ENCODE assay signal across 23 cellular contexts in the genomic region with DNA sequence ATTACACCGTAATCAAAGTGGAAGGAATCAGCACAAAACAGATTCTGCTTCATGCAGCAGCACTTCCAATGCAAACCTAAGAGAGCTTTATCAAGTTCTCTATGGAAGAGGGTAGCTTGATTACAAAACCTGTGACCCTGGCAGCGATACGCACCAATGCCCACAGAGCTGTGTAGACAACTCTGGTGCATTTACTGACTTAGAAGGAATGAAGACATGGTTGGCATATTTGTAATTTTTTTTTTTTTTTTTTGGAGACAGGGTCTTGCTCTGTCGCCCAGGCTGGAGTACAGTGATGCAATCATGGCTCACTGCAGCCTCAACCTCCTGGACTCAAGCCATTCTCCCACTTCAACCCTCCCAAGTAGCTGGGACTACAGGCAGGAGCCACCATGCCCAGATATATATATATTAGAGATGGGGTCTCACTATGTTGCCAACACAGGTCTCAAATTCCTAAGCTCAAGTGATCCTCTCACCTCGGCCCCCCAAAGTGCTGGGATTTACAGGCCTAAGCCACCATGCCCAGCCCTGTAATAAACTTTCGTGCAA. TPM values are rescaled to one million over a fixed set of nuclear protein-coding genes. Genes with fewer than 3 reads are reported as not detected.
A peak's percentile ranks its signal among the peaks of the same experiment; 100 is the strongest.
DNase-seq lines count a peak whose midpoint lies in the region; ATAC-seq, FAIRE-seq and TF ChIP-seq lines count a peak whose summit lies in the region.
"Had no signal": no experiment of that assay in that cellular context is flagged by ENCODE, and none has a peak within 500 bp of the region (broad histone marks: within the 10 kb centered on the region; RNA-seq: fewer than 3 reads in every experiment).

No MANE protein-coding gene starts in this region.

- intact Hi-C loops in spleen (cut with DNase I; ENCODE audit: low total_unique reads), result no loop called here

- peaks cover 69% of the 10 kb centered on the region for H3K4me1 Mint-ChIP-seq in T-helper 2 cell treated with Interferon-gamma antibody and Interleukin-4, amounts not matched to agents 5 μg/mL and 100 μg/mL, for 36 hours (ENCODE audit: low read depth)
- H3K4me1 Mint-ChIP-seq in immature natural killer cell, result peaks cover 54 to 82% of the 10 kb centered on the region in 2 donors

- H3K27ac ChIP-seq in spleen, result peak overlapping the region; percentile 17 to 96 (median 86)
- H3K27ac ChIP-seq: lower lobe of right lung, pancreas, right lobe of liver, SJCRH30 had no signal

- peak overlapping the region; percentile 31 for H3K27ac Mint-ChIP-seq in T-helper 2 cell treated with Interferon-gamma antibody and Interleukin-4, amounts not matched to agents 5 μg/mL and 100 μg/mL, for 36 hours
- peak overlapping the region; percentile 4 to 85 (median 68) for H3K27ac Mint-ChIP-seq in immature natural killer cell

- no peak for TF ChIP-seq CTCF in spleen (IDR thresholded peaks at IDR 0.05 in 8 of 11, conservative IDR thresholded peaks at IDR 0.05 in 3 of 11)

- peak overlapping the region in 1 of 8 donors; percentile 52 for H3K4me3 ChIP-seq in spleen
- H3K4me3 ChIP-seq: heart right ventricle, lower lobe of right lung, pancreas, right lobe of liver, SJCRH30, transverse colon had no signal

- H3K36me3 Mint-ChIP-seq in T-helper 2 cell treated with Interferon-gamma antibody and Interleukin-4, amounts not matched to agents 5 μg/mL and 100 μg/mL, for 36 hours (ENCODE audit: low read depth), result peaks cover 69% of the 10 kb centered on the region
- H3K36me3 Mint-ChIP-seq in immature natural killer cell, result peaks cover 2 to 26% (median 20%) of the 10 kb centered on the region in 3 donors

- H3K27me3 ChIP-seq in spleen (replicated peaks in 1 of 7), result no peaks in the 10 kb centered on the region
- H3K27me3 ChIP-seq: heart right ventricle, pancreas, right lobe of liver, SJCRH30, transverse colon had no signal

- 79 to 94% (median 91%) methylated on average over 6 of the region's 6 CpGs for WGBS in spleen, 5 donors

- ATAC-seq in HG03378 (IDR thresholded peaks at IDR 0.05; ENCODE audit: unreplicated experiment), result no peak
- ATAC-seq: activated CD4-positive, CD25-positive, alpha-beta regulatory T cell treated with anti-CD3 and anti-CD28 coated beads, Interleukin-2, amount 50 U/mL, for 24 hours; heart right ventricle; lower lobe of right lung; pancreas; PC-3; stimulated activated memory B cell treated with anti-CD40 and anti-IgM and Interleukin-4, amounts not matched to agents 10 μg/mL and 1 μg/mL and 100 μg/mL, for 72 hours had no signal

- H3K36me3 ChIP-seq in spleen, result peaks cover 0 to 90% (median 20%) of the 10 kb centered on the region in 6 donors

- FAIRE-seq in RCC 7860 (lab: Jason Lieb, UNC), result peak; percentile 81
- FAIRE-seq: A204.1, astrocyte, pancreas had no signal

- peaks cover 43 to 100% (median 82%) of the 10 kb centered on the region in 6 donors for H3K4me1 ChIP-seq in spleen
- H3K4me1 ChIP-seq: SJCRH30 had no signal

- TF ChIP-seq POLR2A in spleen (IDR thresholded peaks at IDR 0.05), result no peak

- DNase-seq in T-helper 2 cell treated with Interferon-gamma antibody and Interleukin-4, amounts not matched to agents 5 μg/mL and 100 μg/mL, for 36 hours (ENCODE audit: low spot score), result no peak
- DNase-seq in T-helper 2 cell (no peak), RCC 7860 (ENCODE audit: low spot score) (peak; percentile 58), immature natural killer cell (no peak), spleen (no peak), NCI-H345 treated with DMSO at 0.1 percent for 48 hours (lab: John Stamatoyannopoulos, UW; ENCODE audit: unreplicated experiment) (no peak), A172 (ENCODE audit: low spot score) (no peak)
- DNase-seq: C1 segment of cervical spinal cord; DMS53; effector CD8-positive, alpha-beta T cell; HCEC 1CT; heart right ventricle; lower lobe of right lung; pancreas; PC-3; right lobe of liver; SJCRH30; transverse colon had no signal

- H3K9me3 ChIP-seq in spleen, result no peaks in the 10 kb centered on the region
- H3K9me3 ChIP-seq: heart right ventricle, lower lobe of right lung, pancreas, right lobe of liver, SJCRH30, transverse colon had no signal

- no peaks in the 10 kb centered on the region for H3K9me3 Mint-ChIP-seq in T-helper 2 cell treated with Interferon-gamma antibody and Interleukin-4, amounts not matched to agents 5 μg/mL and 100 μg/mL, for 36 hours
- no peaks in the 10 kb centered on the region for H3K9me3 Mint-ChIP-seq in immature natural killer cell
- H3K9me3 Mint-ChIP-seq: stimulated activated memory B cell treated with anti-CD40 and anti-IgM and Interleukin-4, amounts not matched to agents 10 μg/mL and 1 μg/mL and 100 μg/mL, for 72 hours had no signal

- H3K4me3 Mint-ChIP-seq in T-helper 2 cell treated with Interferon-gamma antibody and Interleukin-4, amounts not matched to agents 5 μg/mL and 100 μg/mL, for 36 hours, result no peak overlapping the region
- H3K4me3 Mint-ChIP-seq in immature natural killer cell, result no peak overlapping the region
- H3K4me3 Mint-ChIP-seq: stimulated activated memory B cell treated with anti-CD40 and anti-IgM and Interleukin-4, amounts not matched to agents 10 μg/mL and 1 μg/mL and 100 μg/mL, for 72 hours had no signal

- no peaks in the 10 kb centered on the region for H3K27me3 Mint-ChIP-seq in T-helper 2 cell treated with Interferon-gamma antibody and Interleukin-4, amounts not matched to agents 5 μg/mL and 100 μg/mL, for 36 hours (ENCODE audit: low read depth)
- no peaks in the 10 kb centered on the region for H3K27me3 Mint-ChIP-seq in immature natural killer cell (ENCODE audit: low read depth in 3 of 3)
- H3K27me3 Mint-ChIP-seq: stimulated activated memory B cell treated with anti-CD40 and anti-IgM and Interleukin-4, amounts not matched to agents 10 μg/mL and 1 μg/mL and 100 μg/mL, for 72 hours had no signal

RNA-seq across cellular contexts. Expression of a gene that starts 49.4 kb away (rescaled TPM):
- polyA plus RNA-seq in immature natural killer cell (10 to 100 TPM; 40.7 to 75.5 (median 42.2) TPM), spleen (100 to 1,000 TPM in 2 of 3 donors, 10 to 100 TPM in 1; 96.9 to 150 (median 132) TPM)
- 100 to 1,000 TPM; 259 to 517 (median 343) TPM for total RNA-seq in spleen
- 127 and 151 TPM in 2 replicates for total RNA-seq in A172 (2014; rRNA removed; shearing (Covaris generic))
